Comparison of ENCODE assay signal across 8 cellular contexts in genomic region chr2:158968396-158969161, GRCh38. TPM values are rescaled to one million over a fixed set of nuclear protein-coding genes. Genes with fewer than 3 reads are reported as not detected.
DNase-seq lines count a peak whose midpoint lies in the region; ATAC-seq and TF ChIP-seq lines count a peak whose summit lies in the region.

Gene TANC1, plus strand, starts transcription at chr2:158968640. Its CDS starts 97,271 bp downstream, at chr2:159065911.

- peak; percentile 93 for DNase-seq in AG10803 (ENCODE audit: low read depth)
- peak; percentile 93 for DNase-seq in NCI-H2227 treated with DMSO at 0.1 percent for 48 hours (lab: John Stamatoyannopoulos, UW)
- DNase-seq in activated CD4-positive, alpha-beta T cell treated with anti-CD3 and anti-CD28 coated beads for 1 hour, result peak; percentile 12
- DNase-seq in cortex of kidney (lab: John Stamatoyannopoulos, UW), result peak; percentile 41
- DNase-seq in left colon, result peak; percentile 94 to 96
- peak; percentile 2 to 67 (median 29) for DNase-seq in stimulated activated CD4-positive, alpha-beta T cell treated with anti-CD3 and anti-CD28 coated beads, Interleukin-1b, Interleukin-23, amount 100 ng/mL, for 24 hours (ENCODE audit: low read depth in 4 of 4, low spot score in 1 of 4)

- intact Hi-C loops in left colon (cut with DNase I, micrococcal nuclease), result no loop called here

- TF ChIP-seq CTCF in AG10803 (conservative IDR thresholded peaks at IDR 0.05; ENCODE audit: low read length), result no peak

- H3K4me3 ChIP-seq in AG10803 (ENCODE audit: low read length), result peak within 1 kb of the TSS; percentile 85

- ATAC-seq in GM19023 (IDR thresholded peaks at IDR 0.05; ENCODE audit: unreplicated experiment), result peak; percentile 90
- peak; percentile 95 for ATAC-seq in HG03135 (IDR thresholded peaks at IDR 0.05; ENCODE audit: unreplicated experiment)
- ATAC-seq in left colon, result peak; percentile 88

RNA-seq across cellular contexts. Expression of gene TANC1, which starts in this region (rescaled TPM):
- total RNA-seq in left colon, result 10 to 100 TPM; 30.5 to 37.4 TPM

Comparison
In these comparisons a context has a peak if more than half of its experiments do, and no peak if none do; other contexts are left out.
1. Peak in every context shown above with its lines: DNase-seq, ATAC-seq and H3K4me3 ChIP-seq.
2. DNase-seq: peak in every context shown above with its lines; median percentile 95 in left colon; 93 in AG10803; 93 in NCI-H2227 treated with DMSO at 0.1 percent for 48 hours; 41 in cortex of kidney; 29 in stimulated activated CD4-positive, alpha-beta T cell treated with anti-CD3 and anti-CD28 coated beads, Interleukin-1b, Interleukin-23, amount 100 ng/mL, for 24 hours; 12 in activated CD4-positive, alpha-beta T cell treated with anti-CD3 and anti-CD28 coated beads for 1 hour.